In the genomic region with DNA sequence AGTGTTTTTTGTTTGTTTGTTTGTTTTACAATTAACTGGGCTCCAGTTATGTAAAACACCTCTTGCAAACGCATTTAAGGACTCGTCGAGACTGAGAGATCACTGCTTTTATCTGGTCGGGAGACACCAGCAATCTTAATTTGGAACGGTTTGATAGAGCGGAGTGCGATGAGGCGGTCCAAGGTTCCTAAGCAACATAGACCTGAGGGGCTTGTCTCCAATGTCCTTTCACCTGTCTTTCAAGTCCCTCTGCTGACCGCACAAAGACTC, we compare ENCODE assay signal across 8 cellular contexts. TPM values are rescaled to one million over a fixed set of nuclear protein-coding genes. Genes with fewer than 3 reads are reported as not detected.
DNase-seq lines count a peak whose midpoint lies in the region; ATAC-seq and TF ChIP-seq lines count a peak whose summit lies in the region.

No MANE protein-coding gene starts in this region.

- DNase-seq in PC-9 (no peak), esophagus muscularis mucosa (ENCODE audit: extremely low spot score) (no peak), foreskin melanocyte (no peak), mesenteric fat pad (ENCODE audit: low spot score) (no peak), NK-92 (lab: John Stamatoyannopoulos, UW; ENCODE audit: unreplicated experiment) (no peak)

- POLR2A ChIA-PET in PC-9 (lab: Charles Lee; ENCODE audit: unreplicated experiment): interaction anchor here (0.5 to 1.9 kb wide), 8 partner anchors 10 to 422 kb away, joined by 3 to 31 read pairs (median 4); no protein-coding TSS in a partner anchor

- intact Hi-C loops in PC-9 (cut with micrococcal nuclease; ENCODE audit: unreplicated experiment) (loop anchor here (10.0 kb wide), 1 partner anchor 120 kb away; no protein-coding TSS in a partner anchor), esophagus muscularis mucosa (cut with DNase I) (loop anchor here (5.0 to 10.0 kb wide), 2 partner anchors 103 to 230 kb away; partner anchors contain the start of genes HADHA and HADHB)

- BruUV-seq in PC-9 (replicated peaks; lab: Mats Ljungman, UMichigan): TSS peak; percentile 99

- H3K4me3 ChIP-seq in PC-9 (peak overlapping the region; percentile 85), esophagus muscularis mucosa (peak overlapping the region; percentile 78 to 89 (median 86)), rectal smooth muscle tissue (ENCODE audit: low read length) (peak overlapping the region; percentile 96)

- no peaks in the 10 kb centered on the region for H3K9me2 ChIP-seq in PC-9 (ENCODE audit: insufficient read depth)

- no peak for TF ChIP-seq CTCF in PC-9 (conservative IDR thresholded peaks at IDR 0.05)
- no peak for TF ChIP-seq CTCF in esophagus muscularis mucosa (IDR thresholded peaks at IDR 0.05)

- H3K27ac ChIP-seq in PC-9 (peak overlapping the region; percentile 84), esophagus muscularis mucosa (replicated peaks in 1 of 4) (peak overlapping the region; percentile 90 to 97 (median 94)), rectal smooth muscle tissue (ENCODE audit: low read depth, low read length) (peak overlapping the region; percentile 94)

- peak overlapping the region; percentile 98 for H3K9ac ChIP-seq in rectal smooth muscle tissue (ENCODE audit: low read length)

- H3K36me3 ChIP-seq in PC-9 (ENCODE audit: low read depth) (no peaks in the 10 kb centered on the region), esophagus muscularis mucosa (no peaks in the 10 kb centered on the region), rectal smooth muscle tissue (ENCODE audit: control insufficient read depth, insufficient read depth, low read length) (no peaks in the 10 kb centered on the region)

- H4K20me1 ChIP-seq in PC-9 (ENCODE audit: insufficient read depth): no peaks in the 10 kb centered on the region; the same call in 1 of the 2 replicates

- H3K9me3 ChIP-seq in PC-9 (ENCODE audit: insufficient read depth, low read depth): no peaks in the 10 kb centered on the region
- no peaks in the 10 kb centered on the region for H3K9me3 ChIP-seq in esophagus muscularis mucosa

- H2AFZ ChIP-seq in PC-9: peak overlapping the region; percentile 83

- ATAC-seq in GM18499 (IDR thresholded peaks at IDR 0.05; ENCODE audit: insufficient read depth, unreplicated experiment) (peak; percentile 2), HG02970 (IDR thresholded peaks at IDR 0.05; ENCODE audit: low FRiP score, unreplicated experiment) (no peak)

- peaks cover 20% of the 10 kb centered on the region; the same call in 1 of the 2 replicates for H3F3A ChIP-seq in PC-9 (ENCODE audit: insufficient read depth, low read depth)

- H3K27me3 ChIP-seq in PC-9 (ENCODE audit: insufficient read depth, low read depth): no peaks in the 10 kb centered on the region
- H3K27me3 ChIP-seq in esophagus muscularis mucosa: no peaks in the 10 kb centered on the region
- no peaks in the 10 kb centered on the region for H3K27me3 ChIP-seq in rectal smooth muscle tissue (ENCODE audit: control insufficient read depth, insufficient read depth, low read length)

- CTCF ChIA-PET in PC-9 (lab: Charles Lee): interaction anchor here (0.7 to 0.8 kb wide), 2 partner anchors 10 to 41 kb away, joined by 3 read pairs; no protein-coding TSS in a partner anchor

- no peak for TF ChIP-seq POLR2A in esophagus muscularis mucosa (IDR thresholded peaks at IDR 0.05; ENCODE audit: low read depth)

- H3K4me1 ChIP-seq in PC-9 (replicated peaks; ENCODE audit: insufficient read depth): peaks cover 42% of the 10 kb centered on the region
- peaks cover 16 to 35% (median 30%) of the 10 kb centered on the region in 4 donors for H3K4me1 ChIP-seq in esophagus muscularis mucosa
- H3K4me1 ChIP-seq in rectal smooth muscle tissue (ENCODE audit: control insufficient read depth, insufficient read depth, low read length): peaks cover 8% of the 10 kb centered on the region

- H3K79me2 ChIP-seq in PC-9 (ENCODE audit: low read depth): peaks cover 64% of the 10 kb centered on the region

- 2% methylated on average over 9 of the region's 9 CpGs for WGBS in esophagus muscularis mucosa

- TF ChIP-seq EP300 in esophagus muscularis mucosa (IDR thresholded peaks at IDR 0.05): no peak

- peak overlapping the region; percentile 86 for H3K4me2 ChIP-seq in PC-9

RNA-seq across cellular contexts. Expression of gene SELENOI, which starts 0.7 kb away (rescaled TPM):
- 33.0 and 60.8 TPM in 2 replicates for total RNA-seq in PC-9 (2021)
- 10 to 100 TPM in 2 of 4 donors, 1 to 10 TPM in 2; 6.4 to 11.2 (median 9.3) TPM for total RNA-seq in esophagus muscularis mucosa
- total RNA-seq in mesenteric fat pad: 18.7 TPM

RNA-seq across cellular contexts. Expression of gene ADGRF3, which starts 1.4 kb away (rescaled TPM):
- total RNA-seq in PC-9 (2021) (0.38 and 0.48 TPM in 2 replicates), esophagus muscularis mucosa (not detected), mesenteric fat pad (0.19 TPM)

RNA-seq across cellular contexts. Expression of gene DRC1, which starts 56.5 kb away (rescaled TPM):
- total RNA-seq in PC-9 (2021) (4.7 and 6.4 TPM in 2 replicates), esophagus muscularis mucosa (under 1 TPM in 1 of 4 donors, not detected in 3; 0.45 TPM), mesenteric fat pad (not detected)
